ENCODE assay signal across 13 cellular contexts in the genomic region with DNA sequence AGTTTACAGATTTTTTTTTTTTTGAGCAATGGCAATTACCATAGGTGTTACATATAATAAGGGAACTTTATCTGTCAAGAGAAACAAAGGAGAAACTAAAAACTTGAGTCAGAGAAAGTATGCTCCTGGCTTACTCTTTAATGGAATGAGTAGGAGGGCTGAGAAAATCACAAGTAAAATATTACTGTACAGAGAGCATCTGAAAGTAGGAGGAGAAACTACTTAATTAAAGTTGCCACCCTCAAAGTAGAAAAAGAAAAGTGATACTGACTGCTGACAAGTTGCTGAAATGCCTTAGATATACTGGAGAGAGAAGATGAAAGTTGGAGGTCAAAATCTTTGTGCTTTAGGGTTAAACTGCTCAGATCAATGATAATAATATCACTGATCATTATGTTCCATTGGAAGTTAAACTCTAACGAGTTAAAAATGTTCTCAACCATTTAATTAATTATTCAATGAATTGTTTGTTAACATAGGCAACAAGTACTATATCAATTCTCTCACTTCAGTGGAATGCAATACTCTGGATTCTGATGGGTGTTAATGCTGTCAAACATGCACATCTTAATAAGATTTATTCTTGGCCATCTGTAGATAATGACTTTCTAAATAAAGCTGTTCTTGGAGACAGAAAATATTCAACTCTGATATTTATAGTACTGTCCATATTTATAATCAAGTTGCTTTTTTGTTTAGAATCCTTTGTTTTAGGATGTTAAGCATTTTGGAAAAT.
DNase-seq lines count a peak whose midpoint lies in the region; ATAC-seq and TF ChIP-seq lines count a peak whose summit lies in the region.
"Had no signal": no experiment of that assay in that cellular context is flagged by ENCODE, and none has a peak within 500 bp of the region (broad histone marks: within the 10 kb centered on the region; RNA-seq: fewer than 3 reads in every experiment).

No MANE protein-coding gene starts in this region.

- no peak for DNase-seq in activated CD4-positive, CD25-positive, alpha-beta regulatory T cell (lab: John Stamatoyannopoulos, UW)
- DNase-seq in smooth muscle cell (lab: John Stamatoyannopoulos, UW; ENCODE audit: unreplicated experiment), result no peak
- no peak for DNase-seq in SIG-M5 (lab: John Stamatoyannopoulos, UW)
- DNase-seq in A172 (ENCODE audit: low spot score), result no peak
- DNase-seq in activated CD4-positive, alpha-beta T cell treated with anti-CD3 and anti-CD28 coated beads, Interleukin-2, amount 50 U/mL, for 48 hours, result no peak
- DNase-seq: GDM1; hypothalamus; PC-9; stimulated activated CD4-positive, alpha-beta T cell treated with anti-CD3 and anti-CD28 coated beads, Interleukin-4, amount 100 ng/mL, for 1 hour had no signal

- peak overlapping the region; percentile 30 for H3K27ac ChIP-seq in smooth muscle cell (ENCODE audit: low read depth)
- H3K27ac ChIP-seq: A549, PC-9 had no signal

- TF ChIP-seq CTCF in smooth muscle cell (IDR thresholded peaks at IDR 0.05; ENCODE audit: borderline replicate concordance, insufficient read depth, poor library complexity, severe bottlenecking), result no peak

- H3K27me3 ChIP-seq in smooth muscle cell (ENCODE audit: low read depth), result no peaks in the 10 kb centered on the region

- ATAC-seq in activated CD4-positive, CD25-positive, alpha-beta regulatory T cell treated with anti-CD3 and anti-CD28 coated beads, Interleukin-2, amount 50 U/mL, for 24 hours, result peak; percentile 81 to 90
- peak; percentile 67 for ATAC-seq in GM21737 (IDR thresholded peaks at IDR 0.05; ENCODE audit: unreplicated experiment)
- ATAC-seq in HG03432 (IDR thresholded peaks at IDR 0.05; ENCODE audit: unreplicated experiment), result peak; percentile 79
- ATAC-seq: A549 had no signal

- H4K20me1 ChIP-seq in smooth muscle cell (ENCODE audit: low read depth), result no peaks in the 10 kb centered on the region

- H3F3A ChIP-seq in smooth muscle cell (ENCODE audit: low read depth), result peaks cover 3% of the 10 kb centered on the region

- H3K4me3 ChIP-seq in smooth muscle cell, result no peak overlapping the region
- H3K4me3 ChIP-seq: A549, PC-9 had no signal

- no peaks in the 10 kb centered on the region for H3K9me3 ChIP-seq in smooth muscle cell (replicated peaks; ENCODE audit: low read depth)
- H3K9me3 ChIP-seq: A549 had no signal

- 86% methylated on average over 1 of the region's 1 CpG for WGBS in smooth muscle cell (ENCODE audit: low lambda C conversion rate)

- no peaks in the 10 kb centered on the region for H3K36me3 ChIP-seq in smooth muscle cell (ENCODE audit: low read depth)

- no peak overlapping the region for H2AFZ ChIP-seq in smooth muscle cell (ENCODE audit: low read depth)
- H2AFZ ChIP-seq: PC-9 had no signal

- H3K4me1 ChIP-seq in smooth muscle cell (ENCODE audit: low read depth), result peaks cover 4% of the 10 kb centered on the region
- H3K4me1 ChIP-seq: A549 had no signal

- H3K4me2 ChIP-seq in smooth muscle cell, result peak overlapping the region; percentile 13
- H3K4me2 ChIP-seq: A549, PC-9 had no signal

- no peaks in the 10 kb centered on the region for H3K79me2 ChIP-seq in smooth muscle cell (ENCODE audit: low read depth)

- no peak overlapping the region for H3K9ac ChIP-seq in smooth muscle cell (ENCODE audit: low read depth)
